In the genomic region with DNA sequence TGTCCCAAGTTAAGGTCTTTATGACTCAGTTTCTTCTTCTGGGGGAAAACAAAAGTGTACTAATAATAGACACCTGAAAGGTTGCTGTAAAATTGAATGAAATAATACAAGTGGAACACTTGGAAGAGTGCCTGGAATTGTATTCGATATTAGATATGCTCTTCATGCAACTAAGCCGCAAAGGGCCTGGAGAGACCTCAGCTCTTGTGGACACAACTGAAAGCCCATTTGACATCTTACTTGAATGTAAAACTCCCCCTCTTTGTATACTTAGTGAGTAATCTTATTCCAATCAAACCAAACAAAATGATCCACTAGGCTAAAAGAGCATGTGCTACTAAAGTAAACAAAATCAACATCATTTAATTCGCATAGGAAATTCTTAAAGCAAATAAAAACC, we compare ENCODE assay signal across 8 cellular contexts. TPM values are rescaled to one million over a fixed set of nuclear protein-coding genes. Genes with fewer than 3 reads are reported as not detected.
DNase-seq lines count a peak whose midpoint lies in the region; ATAC-seq and TF ChIP-seq lines count a peak whose summit lies in the region.

No MANE protein-coding gene starts in this region.

- H3K4me3 Mint-ChIP-seq in activated CD4-positive, alpha-beta T cell treated with anti-CD3 and anti-CD28 coated beads, Interleukin-2, amount 10 ng/mL, durations not matched to agents 24 days and 14 days = peak overlapping the region; percentile 84
- peak overlapping the region; percentile 86 to 90 (median 90) for H3K4me3 Mint-ChIP-seq in T-cell

- no peaks in the 10 kb centered on the region for H3K9me3 Mint-ChIP-seq in activated CD4-positive, alpha-beta T cell treated with anti-CD3 and anti-CD28 coated beads, Interleukin-2, amount 10 ng/mL, durations not matched to agents 24 days and 14 days
- H3K9me3 Mint-ChIP-seq in T-cell = no peaks in the 10 kb centered on the region

- H3K27ac Mint-ChIP-seq in activated CD4-positive, alpha-beta T cell treated with anti-CD3 and anti-CD28 coated beads, Interleukin-2, amount 10 ng/mL, durations not matched to agents 24 days and 14 days = no peak overlapping the region
- peak overlapping the region; percentile 87 to 89 for H3K27ac Mint-ChIP-seq in T-cell

- H3K27ac ChIP-seq in stomach smooth muscle (ENCODE audit: low read length) (no peak overlapping the region), adrenal gland (peak overlapping the region in 1 of 5 donors; percentile 61)

- DNase-seq in activated CD4-positive, alpha-beta T cell treated with anti-CD3 and anti-CD28 coated beads, Interleukin-2, amount 10 ng/mL, durations not matched to agents 24 days and 14 days = no peak
- no peak for DNase-seq in activated CD4-positive, alpha-beta T cell treated with anti-CD3 and anti-CD28 coated beads, Interleukin-2, amount 50 U/mL, for 4 hours
- DNase-seq in T-cell = no peak
- DNase-seq in fibroblast of the aortic adventitia (ENCODE audit: low read depth) = peak; percentile 38
- DNase-seq in adrenal gland = no peak
- DNase-seq in activated effector memory CD4-positive, alpha-beta T cell treated with Interleukin-2 at 50 U/mL for 16 hours = no peak
- no peak for DNase-seq in KBM-7

- ATAC-seq in T-cell (replicated peaks in 1 of 4) = no peak

- peaks cover 12% of the 10 kb centered on the region for H3K4me1 Mint-ChIP-seq in activated CD4-positive, alpha-beta T cell treated with anti-CD3 and anti-CD28 coated beads, Interleukin-2, amount 10 ng/mL, durations not matched to agents 24 days and 14 days
- H3K4me1 Mint-ChIP-seq in T-cell = peaks cover 6 to 21% (median 18%) of the 10 kb centered on the region in 3 donors

- no peaks in the 10 kb centered on the region for H3K27me3 ChIP-seq in stomach smooth muscle (ENCODE audit: control insufficient read depth in 1 of 2, insufficient read depth in 2 of 2, low read length in 2 of 2)
- H3K27me3 ChIP-seq in adrenal gland = no peaks in the 10 kb centered on the region

- no peak overlapping the region for H3K9ac ChIP-seq in stomach smooth muscle (ENCODE audit: low read length in 2 of 2)

- no peaks in the 10 kb centered on the region for H3K36me3 Mint-ChIP-seq in activated CD4-positive, alpha-beta T cell treated with anti-CD3 and anti-CD28 coated beads, Interleukin-2, amount 10 ng/mL, durations not matched to agents 24 days and 14 days (ENCODE audit: low read depth)
- peaks cover 3% of the 10 kb centered on the region for H3K36me3 Mint-ChIP-seq in T-cell

- CTCF ChIA-PET in T-cell (lab: Charles Lee) = interaction anchor here in 1 of 2 donors (1.0 kb wide), 1 partner anchor 827 kb away, joined by 4 read pairs; the partner anchor contains the start of gene PLRG1

- H3K4me1 ChIP-seq in stomach smooth muscle (ENCODE audit: control insufficient read depth, insufficient read depth, low read length) (no peaks in the 10 kb centered on the region), adrenal gland (replicated peaks in 1 of 2) (peaks cover 3 to 15% of the 10 kb centered on the region in 2 donors)

- H3K36me3 ChIP-seq in stomach smooth muscle (ENCODE audit: control insufficient read depth in 2 of 2, insufficient read depth in 2 of 2, low read length in 2 of 2) (peaks cover 0 to 4% of the 10 kb centered on the region in 2 donors), adrenal gland (replicated peaks in 1 of 2) (no peaks in the 10 kb centered on the region)

- intact Hi-C loops in activated CD4-positive, alpha-beta T cell treated with anti-CD3 and anti-CD28 coated beads, Interleukin-2, amount 10 ng/mL, durations not matched to agents 24 days and 14 days (cut with micrococcal nuclease) = loop anchor here (5.0 to 10.0 kb wide), 3 partner anchors 288 to 752 kb away; partner anchors contain the start of genes CTSO and GUCY1A1
- intact Hi-C loops in adrenal gland (cut with DNase I) = no loop called here

- peaks cover 6% of the 10 kb centered on the region for H3K27me3 Mint-ChIP-seq in activated CD4-positive, alpha-beta T cell treated with anti-CD3 and anti-CD28 coated beads, Interleukin-2, amount 10 ng/mL, durations not matched to agents 24 days and 14 days
- H3K27me3 Mint-ChIP-seq in T-cell = no peaks in the 10 kb centered on the region

- in situ Hi-C loops in KBM-7 (cut with MboI; ENCODE audit: low pct_unique_long_range_greater_than_20kb, low sequenced_read_pairs) = no loop called here

- H3K4me3 ChIP-seq in fibroblast of the aortic adventitia (ENCODE audit: low read depth, low read length) (peak overlapping the region; percentile 79), stomach smooth muscle (ENCODE audit: low read length in 2 of 2) (peak overlapping the region; percentile 84 to 86), adrenal gland (peak overlapping the region in 2 of 4 donors; percentile 60 to 62)

- WGBS in adrenal gland, 4 donors = 59 to 67% (median 64%) methylated on average over 3 of the region's 3 CpGs

- POLR2A ChIA-PET in T-cell (lab: Charles Lee) = no interaction called here

- no peaks in the 10 kb centered on the region for H3K9me3 ChIP-seq in stomach smooth muscle (ENCODE audit: control insufficient read depth in 2 of 2, low read length in 2 of 2)
- no peaks in the 10 kb centered on the region for H3K9me3 ChIP-seq in adrenal gland (replicated peaks in 1 of 3)

- no peak for TF ChIP-seq POLR2A in adrenal gland (IDR thresholded peaks at IDR 0.05)

- TF ChIP-seq CTCF in fibroblast of the aortic adventitia (IDR thresholded peaks at IDR 0.05; ENCODE audit: insufficient read depth, low read length) (no peak), adrenal gland (IDR thresholded peaks at IDR 0.05) (no peak)

RNA-seq across cellular contexts. Expression of gene MAP9, which starts 0.5 kb away (rescaled TPM):
- 6.1 and 6.9 TPM in 2 replicates for total RNA-seq in activated CD4-positive, alpha-beta T cell treated with anti-CD3 and anti-CD28 coated beads, Interleukin-2, amount 10 ng/mL, durations not matched to agents 24 days and 14 days
- 10 to 100 TPM in 2 of 5 donors, 1 to 10 TPM in 3; 5.1 to 17.3 (median 6.6) TPM for total RNA-seq in T-cell
- 6.5 and 19.0 TPM in 2 replicates for total RNA-seq in fibroblast of the aortic adventitia (ENCODE audit: low replicate concordance)
- total RNA-seq in adrenal gland = 10 to 100 TPM in 1 of 8 donors, 1 to 10 TPM in 7; 3.4 to 12.3 (median 7.0) TPM
- polyA plus RNA-seq in adrenal gland = 10 to 100 TPM in 2 of 3 donors, 1 to 10 TPM in 1; 8.0 to 15.1 (median 12.8) TPM
